Comparison of ENCODE assay signal across 1 cellular context in the genomic region with DNA sequence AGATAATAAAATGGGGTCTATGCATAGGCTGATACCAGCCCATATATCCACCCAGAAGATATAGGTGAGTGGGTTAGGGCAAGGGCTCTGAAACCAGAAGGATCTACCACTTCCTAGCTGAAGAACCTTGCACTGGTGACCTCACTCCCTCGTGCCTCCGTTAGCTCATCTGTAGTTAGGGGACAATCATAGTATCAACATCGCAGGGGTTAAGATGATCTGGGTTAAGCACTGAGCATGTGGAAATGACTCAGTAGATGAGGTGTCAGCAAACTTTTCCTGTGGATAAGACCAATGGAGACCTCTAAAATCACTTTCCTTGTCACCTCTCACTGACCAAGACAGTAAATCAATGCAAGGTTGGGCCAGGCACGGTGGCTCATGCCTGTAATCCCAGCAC.
A peak's percentile ranks its signal among the peaks of the same experiment; 100 is the strongest.
TF ChIP-seq lines count a peak whose summit lies in the region.

No MANE protein-coding gene starts in this region.

TF ChIP-seq in K562, 482 proteins besides CTCF, POLR2A, EP300 and RAD21 (continued from another document):
- TF ChIP-seq, protein P1, sequence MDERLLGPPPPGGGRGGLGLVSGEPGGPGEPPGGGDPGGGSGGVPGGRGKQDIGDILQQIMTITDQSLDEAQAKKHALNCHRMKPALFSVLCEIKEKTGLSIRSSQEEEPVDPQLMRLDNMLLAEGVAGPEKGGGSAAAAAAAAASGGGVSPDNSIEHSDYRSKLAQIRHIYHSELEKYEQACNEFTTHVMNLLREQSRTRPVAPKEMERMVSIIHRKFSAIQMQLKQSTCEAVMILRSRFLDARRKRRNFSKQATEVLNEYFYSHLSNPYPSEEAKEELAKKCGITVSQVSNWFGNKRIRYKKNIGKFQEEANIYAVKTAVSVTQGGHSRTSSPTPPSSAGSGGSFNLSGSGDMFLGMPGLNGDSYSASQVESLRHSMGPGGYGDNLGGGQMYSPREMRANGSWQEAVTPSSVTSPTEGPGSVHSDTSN (CRISPR knock-in tag; IDR thresholded peaks at IDR 0.05; ENCODE audit: low read depth) = no peak
- TF ChIP-seq, protein P1 (tag; conservative IDR thresholded peaks at IDR 0.05; ENCODE audit: low read depth) = no peak
- TF ChIP-seq FOXK2 (conservative IDR thresholded peaks at IDR 0.05 in 1 of 2, IDR thresholded peaks at IDR 0.05 in 1 of 2; ENCODE audit: low read depth in 2 of 2) = no peak
- TF ChIP-seq, protein P2, sequence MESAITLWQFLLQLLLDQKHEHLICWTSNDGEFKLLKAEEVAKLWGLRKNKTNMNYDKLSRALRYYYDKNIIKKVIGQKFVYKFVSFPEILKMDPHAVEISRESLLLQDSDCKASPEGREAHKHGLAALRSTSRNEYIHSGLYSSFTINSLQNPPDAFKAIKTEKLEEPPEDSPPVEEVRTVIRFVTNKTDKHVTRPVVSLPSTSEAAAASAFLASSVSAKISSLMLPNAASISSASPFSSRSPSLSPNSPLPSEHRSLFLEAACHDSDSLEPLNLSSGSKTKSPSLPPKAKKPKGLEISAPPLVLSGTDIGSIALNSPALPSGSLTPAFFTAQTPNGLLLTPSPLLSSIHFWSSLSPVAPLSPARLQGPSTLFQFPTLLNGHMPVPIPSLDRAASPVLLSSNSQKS (CRISPR knock-in tag; IDR thresholded peaks at IDR 0.05) = no peak
- TF ChIP-seq WHSC1 (IDR thresholded peaks at IDR 0.05; ENCODE audit: low read length) = no peak
- no peak for TF ChIP-seq FOS (IDR thresholded peaks at IDR 0.05; ENCODE audit: extremely low read depth, insufficient read length)
- peak; percentile 30; the same call in 1 of the 2 replicates for TF ChIP-seq TCF3 (CRISPR knock-in tag; IDR thresholded peaks at IDR 0.05)
- TF ChIP-seq, protein P3, sequence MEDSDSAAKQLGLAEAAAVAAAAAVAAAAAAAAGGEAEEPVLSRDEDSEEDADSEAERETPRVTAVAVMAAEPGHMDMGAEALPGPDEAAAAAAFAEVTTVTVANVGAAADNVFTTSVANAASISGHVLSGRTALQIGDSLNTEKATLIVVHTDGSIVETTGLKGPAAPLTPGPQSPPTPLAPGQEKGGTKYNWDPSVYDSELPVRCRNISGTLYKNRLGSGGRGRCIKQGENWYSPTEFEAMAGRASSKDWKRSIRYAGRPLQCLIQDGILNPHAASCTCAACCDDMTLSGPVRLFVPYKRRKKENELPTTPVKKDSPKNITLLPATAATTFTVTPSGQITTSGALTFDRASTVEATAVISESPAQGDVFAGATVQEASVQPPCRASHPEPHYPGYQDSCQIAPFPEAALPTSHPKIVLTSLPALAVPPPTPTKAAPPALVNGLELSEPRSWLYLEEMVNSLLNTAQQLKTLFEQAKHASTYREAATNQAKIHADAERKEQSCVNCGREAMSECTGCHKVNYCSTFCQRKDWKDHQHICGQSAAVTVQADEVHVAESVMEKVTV (CRISPR knock-in tag; IDR thresholded peaks at IDR 0.05) = no peak
- TF ChIP-seq, protein P4, sequence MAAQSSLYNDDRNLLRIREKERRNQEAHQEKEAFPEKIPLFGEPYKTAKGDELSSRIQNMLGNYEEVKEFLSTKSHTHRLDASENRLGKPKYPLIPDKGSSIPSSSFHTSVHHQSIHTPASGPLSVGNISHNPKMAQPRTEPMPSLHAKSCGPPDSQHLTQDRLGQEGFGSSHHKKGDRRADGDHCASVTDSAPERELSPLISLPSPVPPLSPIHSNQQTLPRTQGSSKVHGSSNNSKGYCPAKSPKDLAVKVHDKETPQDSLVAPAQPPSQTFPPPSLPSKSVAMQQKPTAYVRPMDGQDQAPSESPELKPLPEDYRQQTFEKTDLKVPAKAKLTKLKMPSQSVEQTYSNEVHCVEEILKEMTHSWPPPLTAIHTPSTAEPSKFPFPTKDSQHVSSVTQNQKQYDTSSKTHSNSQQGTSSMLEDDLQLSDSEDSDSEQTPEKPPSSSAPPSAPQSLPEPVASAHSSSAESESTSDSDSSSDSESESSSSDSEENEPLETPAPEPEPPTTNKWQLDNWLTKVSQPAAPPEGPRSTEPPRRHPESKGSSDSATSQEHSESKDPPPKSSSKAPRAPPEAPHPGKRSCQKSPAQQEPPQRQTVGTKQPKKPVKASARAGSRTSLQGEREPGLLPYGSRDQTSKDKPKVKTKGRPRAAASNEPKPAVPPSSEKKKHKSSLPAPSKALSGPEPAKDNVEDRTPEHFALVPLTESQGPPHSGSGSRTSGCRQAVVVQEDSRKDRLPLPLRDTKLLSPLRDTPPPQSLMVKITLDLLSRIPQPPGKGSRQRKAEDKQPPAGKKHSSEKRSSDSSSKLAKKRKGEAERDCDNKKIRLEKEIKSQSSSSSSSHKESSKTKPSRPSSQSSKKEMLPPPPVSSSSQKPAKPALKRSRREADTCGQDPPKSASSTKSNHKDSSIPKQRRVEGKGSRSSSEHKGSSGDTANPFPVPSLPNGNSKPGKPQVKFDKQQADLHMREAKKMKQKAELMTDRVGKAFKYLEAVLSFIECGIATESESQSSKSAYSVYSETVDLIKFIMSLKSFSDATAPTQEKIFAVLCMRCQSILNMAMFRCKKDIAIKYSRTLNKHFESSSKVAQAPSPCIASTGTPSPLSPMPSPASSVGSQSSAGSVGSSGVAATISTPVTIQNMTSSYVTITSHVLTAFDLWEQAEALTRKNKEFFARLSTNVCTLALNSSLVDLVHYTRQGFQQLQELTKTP (IDR thresholded peaks at IDR 0.05; ENCODE audit: low read depth in 1 of 2, partially characterized antibody in 2 of 2) = peak in 1 of 2 experiments; percentile 39
- peak; percentile 24 for TF ChIP-seq CBFA2T2 (conservative IDR thresholded peaks at IDR 0.05)
- peak; percentile 67 for TF ChIP-seq CBFA2T3 (IDR thresholded peaks at IDR 0.05)
- no peak for TF ChIP-seq ZNF324 (CRISPR knock-in tag; IDR thresholded peaks at IDR 0.05)
- TF ChIP-seq FOSL1 (tag; conservative IDR thresholded peaks at IDR 0.05) = peak; percentile 87
- TF ChIP-seq, protein P5, sequence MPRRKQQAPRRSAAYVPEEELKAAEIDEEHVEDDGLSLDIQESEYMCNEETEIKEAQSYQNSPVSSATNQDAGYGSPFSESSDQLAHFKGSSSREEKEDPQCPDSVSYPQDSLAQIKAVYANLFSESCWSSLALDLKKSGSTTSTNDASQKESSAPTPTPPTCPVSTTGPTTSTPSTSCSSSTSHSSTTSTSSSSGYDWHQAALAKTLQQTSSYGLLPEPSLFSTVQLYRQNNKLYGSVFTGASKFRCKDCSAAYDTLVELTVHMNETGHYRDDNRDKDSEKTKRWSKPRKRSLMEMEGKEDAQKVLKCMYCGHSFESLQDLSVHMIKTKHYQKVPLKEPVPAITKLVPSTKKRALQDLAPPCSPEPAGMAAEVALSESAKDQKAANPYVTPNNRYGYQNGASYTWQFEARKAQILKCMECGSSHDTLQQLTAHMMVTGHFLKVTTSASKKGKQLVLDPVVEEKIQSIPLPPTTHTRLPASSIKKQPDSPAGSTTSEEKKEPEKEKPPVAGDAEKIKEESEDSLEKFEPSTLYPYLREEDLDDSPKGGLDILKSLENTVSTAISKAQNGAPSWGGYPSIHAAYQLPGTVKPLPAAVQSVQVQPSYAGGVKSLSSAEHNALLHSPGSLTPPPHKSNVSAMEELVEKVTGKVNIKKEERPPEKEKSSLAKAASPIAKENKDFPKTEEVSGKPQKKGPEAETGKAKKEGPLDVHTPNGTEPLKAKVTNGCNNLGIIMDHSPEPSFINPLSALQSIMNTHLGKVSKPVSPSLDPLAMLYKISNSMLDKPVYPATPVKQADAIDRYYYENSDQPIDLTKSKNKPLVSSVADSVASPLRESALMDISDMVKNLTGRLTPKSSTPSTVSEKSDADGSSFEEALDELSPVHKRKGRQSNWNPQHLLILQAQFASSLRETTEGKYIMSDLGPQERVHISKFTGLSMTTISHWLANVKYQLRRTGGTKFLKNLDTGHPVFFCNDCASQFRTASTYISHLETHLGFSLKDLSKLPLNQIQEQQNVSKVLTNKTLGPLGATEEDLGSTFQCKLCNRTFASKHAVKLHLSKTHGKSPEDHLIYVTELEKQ (CRISPR knock-in tag; IDR thresholded peaks at IDR 0.05) = no peak
- no peak for TF ChIP-seq NFXL1 (CRISPR knock-in tag; IDR thresholded peaks at IDR 0.05)
- TF ChIP-seq POU5F1 (IDR thresholded peaks at IDR 0.05; ENCODE audit: borderline replicate concordance, low read depth, low read length, partially characterized antibody) = no peak
- TF ChIP-seq, protein P6, sequence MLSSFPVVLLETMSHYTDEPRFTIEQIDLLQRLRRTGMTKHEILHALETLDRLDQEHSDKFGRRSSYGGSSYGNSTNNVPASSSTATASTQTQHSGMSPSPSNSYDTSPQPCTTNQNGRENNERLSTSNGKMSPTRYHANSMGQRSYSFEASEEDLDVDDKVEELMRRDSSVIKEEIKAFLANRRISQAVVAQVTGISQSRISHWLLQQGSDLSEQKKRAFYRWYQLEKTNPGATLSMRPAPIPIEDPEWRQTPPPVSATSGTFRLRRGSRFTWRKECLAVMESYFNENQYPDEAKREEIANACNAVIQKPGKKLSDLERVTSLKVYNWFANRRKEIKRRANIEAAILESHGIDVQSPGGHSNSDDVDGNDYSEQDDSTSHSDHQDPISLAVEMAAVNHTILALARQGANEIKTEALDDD (IDR thresholded peaks at IDR 0.05) = 0 out of 2 replicates have a peak, but pooled peaks have one; percentile 23
- no peak for TF ChIP-seq SPI1 (IDR thresholded peaks at IDR 0.05; ENCODE audit: borderline replicate concordance, low read depth, low read length)
- TF ChIP-seq BHLHE40 (IDR thresholded peaks at IDR 0.05; ENCODE audit: low read length) = peak; percentile 64
- TF ChIP-seq TOE1 (IDR thresholded peaks at IDR 0.05; ENCODE audit: borderline replicate concordance) = peak; percentile 44; the same call in 1 of the 2 replicates
- no peak for TF ChIP-seq TOE1 (CRISPR knock-in tag; IDR thresholded peaks at IDR 0.05; ENCODE audit: borderline replicate concordance, low read depth)
- TF ChIP-seq, protein P7, sequence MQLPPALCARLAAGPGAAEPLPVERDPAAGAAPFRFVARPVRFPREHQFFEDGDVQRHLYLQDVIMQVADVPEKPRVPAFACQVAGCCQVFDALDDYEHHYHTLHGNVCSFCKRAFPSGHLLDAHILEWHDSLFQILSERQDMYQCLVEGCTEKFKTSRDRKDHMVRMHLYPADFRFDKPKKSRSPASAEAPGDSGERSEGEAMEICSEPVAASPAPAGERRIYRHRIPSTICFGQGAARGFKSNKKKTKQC (CRISPR knock-in tag; IDR thresholded peaks at IDR 0.05) = no peak
- no peak for TF ChIP-seq NCOA6 (IDR thresholded peaks at IDR 0.05)
- TF ChIP-seq, protein P8, sequence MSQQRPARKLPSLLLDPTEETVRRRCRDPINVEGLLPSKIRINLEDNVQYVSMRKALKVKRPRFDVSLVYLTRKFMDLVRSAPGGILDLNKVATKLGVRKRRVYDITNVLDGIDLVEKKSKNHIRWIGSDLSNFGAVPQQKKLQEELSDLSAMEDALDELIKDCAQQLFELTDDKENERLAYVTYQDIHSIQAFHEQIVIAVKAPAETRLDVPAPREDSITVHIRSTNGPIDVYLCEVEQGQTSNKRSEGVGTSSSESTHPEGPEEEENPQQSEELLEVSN (IDR thresholded peaks at IDR 0.05; ENCODE audit: borderline replicate concordance in 1 of 2, extremely low read depth in 1 of 2, insufficient read depth in 1 of 2, insufficient read length in 1 of 2, low read depth in 1 of 2, low read length in 1 of 2, poor library complexity in 1 of 2, severe bottlenecking in 1 of 2) = no peak
- TF ChIP-seq, protein P9, sequence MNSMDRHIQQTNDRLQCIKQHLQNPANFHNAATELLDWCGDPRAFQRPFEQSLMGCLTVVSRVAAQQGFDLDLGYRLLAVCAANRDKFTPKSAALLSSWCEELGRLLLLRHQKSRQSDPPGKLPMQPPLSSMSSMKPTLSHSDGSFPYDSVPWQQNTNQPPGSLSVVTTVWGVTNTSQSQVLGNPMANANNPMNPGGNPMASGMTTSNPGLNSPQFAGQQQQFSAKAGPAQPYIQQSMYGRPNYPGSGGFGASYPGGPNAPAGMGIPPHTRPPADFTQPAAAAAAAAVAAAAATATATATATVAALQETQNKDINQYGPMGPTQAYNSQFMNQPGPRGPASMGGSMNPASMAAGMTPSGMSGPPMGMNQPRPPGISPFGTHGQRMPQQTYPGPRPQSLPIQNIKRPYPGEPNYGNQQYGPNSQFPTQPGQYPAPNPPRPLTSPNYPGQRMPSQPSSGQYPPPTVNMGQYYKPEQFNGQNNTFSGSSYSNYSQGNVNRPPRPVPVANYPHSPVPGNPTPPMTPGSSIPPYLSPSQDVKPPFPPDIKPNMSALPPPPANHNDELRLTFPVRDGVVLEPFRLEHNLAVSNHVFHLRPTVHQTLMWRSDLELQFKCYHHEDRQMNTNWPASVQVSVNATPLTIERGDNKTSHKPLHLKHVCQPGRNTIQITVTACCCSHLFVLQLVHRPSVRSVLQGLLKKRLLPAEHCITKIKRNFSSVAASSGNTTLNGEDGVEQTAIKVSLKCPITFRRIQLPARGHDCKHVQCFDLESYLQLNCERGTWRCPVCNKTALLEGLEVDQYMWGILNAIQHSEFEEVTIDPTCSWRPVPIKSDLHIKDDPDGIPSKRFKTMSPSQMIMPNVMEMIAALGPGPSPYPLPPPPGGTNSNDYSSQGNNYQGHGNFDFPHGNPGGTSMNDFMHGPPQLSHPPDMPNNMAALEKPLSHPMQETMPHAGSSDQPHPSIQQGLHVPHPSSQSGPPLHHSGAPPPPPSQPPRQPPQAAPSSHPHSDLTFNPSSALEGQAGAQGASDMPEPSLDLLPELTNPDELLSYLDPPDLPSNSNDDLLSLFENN (IDR thresholded peaks at IDR 0.05; ENCODE audit: low read depth in 2 of 2, low read length in 2 of 2) = no peak
- no peak for TF ChIP-seq NR2C2 (CRISPR knock-in tag; IDR thresholded peaks at IDR 0.05)
- TF ChIP-seq NR2C2 (tag; IDR thresholded peaks at IDR 0.05) = peak; percentile 59; the same call in 1 of the 2 replicates
- no peak for TF ChIP-seq SRSF7 (optimal IDR thresholded peaks at IDR 0.05; ENCODE audit: low read depth, low read length)
- TF ChIP-seq ZNF444 (CRISPR knock-in tag; IDR thresholded peaks at IDR 0.05) = no peak
- no peak for TF ChIP-seq IRF2 (CRISPR knock-in tag; IDR thresholded peaks at IDR 0.05)
- no peak for TF ChIP-seq GTF2A2 (tag; IDR thresholded peaks at IDR 0.05)
